29 cellular contexts compared by ENCODE assay signal in the genomic region with DNA sequence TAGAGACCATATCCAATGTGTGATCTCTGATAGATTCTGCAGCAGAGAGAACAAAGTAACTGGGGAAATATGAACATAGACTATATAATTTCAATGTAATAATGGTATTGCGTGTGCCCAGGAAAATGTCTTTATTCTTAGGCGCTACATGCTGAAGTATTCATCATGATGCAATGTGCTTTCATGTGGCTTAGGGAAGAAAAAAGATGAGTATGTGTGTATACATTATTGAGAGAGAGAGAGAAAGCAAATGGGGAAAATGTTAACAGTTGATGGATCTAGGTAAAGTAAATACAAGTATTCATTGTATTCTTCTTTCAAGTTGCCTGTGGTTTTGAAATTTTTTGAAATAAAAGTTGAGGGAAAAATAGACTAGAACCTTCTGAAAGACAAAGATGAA. TPM values are rescaled to one million over a fixed set of nuclear protein-coding genes. Genes with fewer than 3 reads are reported as not detected.
"Had no signal": no experiment of that assay in that cellular context is flagged by ENCODE, and none has a peak within 500 bp of the region (broad histone marks: within the 10 kb centered on the region; RNA-seq: fewer than 3 reads in every experiment).

No MANE protein-coding gene starts in this region.

- H3K27ac Mint-ChIP-seq: activated CD4-positive, alpha-beta T cell treated with anti-CD3 and anti-CD28 coated beads, Interleukin-2, amount 10 ng/mL, durations not matched to agents 7 days and 5 days; activated CD8-positive, alpha-beta T cell treated with anti-CD3 and anti-CD28 coated beads, Interleukin-2, amount 10 ng/mL, durations not matched to agents 7 days and 5 days; activated naive CD4-positive, alpha-beta T cell treated with anti-CD3 and anti-CD28 coated beads for 36 hours; activated naive CD4-positive, alpha-beta T cell treated with anti-CD3 and anti-CD28 coated beads, Interleukin-2, amount 50 U/mL, for 72 hours; activated T-helper 1 cell treated with anti-CD3 and anti-CD28 coated beads, Interleukin-12 subunit alpha, Interleukin-12 subunit beta, Interleukin-2, Interleukin-4 antibody, amounts not matched to agents 30 ng/mL and 10 ng/mL and 1 ng/mL, durations not matched to agents 14 hours and 24 hours and 36 hours had no signal

- H3K4me1 Mint-ChIP-seq: activated CD4-positive, alpha-beta T cell treated with anti-CD3 and anti-CD28 coated beads, Interleukin-2, amount 10 ng/mL, durations not matched to agents 7 days and 5 days had no signal

- H3K36me3 ChIP-seq: adrenal gland, breast epithelium, WERI-Rb-1 had no signal

- H3K4me3 ChIP-seq: adrenal gland, body of pancreas, breast epithelium had no signal

- DNase-seq: activated CD4-positive, alpha-beta T cell treated with anti-CD3 and anti-CD28 coated beads, Interleukin-2, amount 10 ng/mL, durations not matched to agents 7 days and 5 days; activated CD4-positive, alpha-beta T cell treated with anti-CD3 and anti-CD28 coated beads, Interleukin-2, amount 50 U/mL, for 48 hours; activated CD8-positive, alpha-beta T cell treated with anti-CD3 and anti-CD28 coated beads, Interleukin-2, amount 10 ng/mL, durations not matched to agents 7 days and 5 days; activated gamma-delta T cell treated with Interleukin-2 at 50 U/mL for 16 hours; activated naive CD4-positive, alpha-beta T cell treated with anti-CD3 and anti-CD28 coated beads for 36 hours; activated T-cell treated with anti-CD3 and anti-CD28 coated beads, Interleukin-2, amount 50 U/mL, for 4 hours; adrenal gland; body of pancreas; NCI-H1048; NCI-H1105 treated with DMSO at 0.1 percent for 48 hours; NCI-H1436; NCI-H1694; NCI-H1930; NCI-H2081 treated with DMSO at 0.1 percent for 48 hours; NCI-H2171; NCI-H510A; NCI-H526; NCI-H748 treated with DMSO at 0.1 percent for 48 hours; NK-92 treated with Interleukin-12 subunit alpha and Interleukin-12 subunit beta, amount 100 ng/mL, for 24 hours; PC-3; SIG-M5; T-helper 1 cell; T-helper 2 cell; T-helper 9 cell; WERI-Rb-1 had no signal

- H3K4me3 Mint-ChIP-seq: activated CD4-positive, alpha-beta T cell treated with anti-CD3 and anti-CD28 coated beads, Interleukin-2, amount 10 ng/mL, durations not matched to agents 7 days and 5 days; activated CD8-positive, alpha-beta T cell treated with anti-CD3 and anti-CD28 coated beads, Interleukin-2, amount 10 ng/mL, durations not matched to agents 7 days and 5 days; activated naive CD4-positive, alpha-beta T cell treated with anti-CD3 and anti-CD28 coated beads for 36 hours; activated T-cell treated with anti-CD3 and anti-CD28 coated beads, Interleukin-2, amount 50 U/mL, for 4 hours; activated T-helper 1 cell treated with anti-CD3 and anti-CD28 coated beads, Interleukin-12 subunit alpha, Interleukin-12 subunit beta, Interleukin-2, Interleukin-4 antibody, amounts not matched to agents 30 ng/mL and 10 ng/mL and 1 ng/mL, durations not matched to agents 14 hours and 24 hours and 36 hours had no signal

- H3K27ac ChIP-seq: adrenal gland, body of pancreas, breast epithelium, RWPE1, WERI-Rb-1 had no signal

- H3K9me3 ChIP-seq: adrenal gland, body of pancreas, breast epithelium had no signal

- H3K9me3 Mint-ChIP-seq: activated CD4-positive, alpha-beta T cell treated with anti-CD3 and anti-CD28 coated beads, Interleukin-2, amount 10 ng/mL, durations not matched to agents 7 days and 5 days; activated T-cell treated with anti-CD3 and anti-CD28 coated beads, Interleukin-2, amount 50 U/mL, for 4 hours; activated T-helper 1 cell treated with anti-CD3 and anti-CD28 coated beads, Interleukin-12 subunit alpha, Interleukin-12 subunit beta, Interleukin-2, Interleukin-4 antibody, amounts not matched to agents 30 ng/mL and 10 ng/mL and 1 ng/mL, durations not matched to agents 14 hours and 24 hours and 36 hours had no signal

- H3K4me1 ChIP-seq: breast epithelium had no signal

- H3K27me3 ChIP-seq: adrenal gland, breast epithelium had no signal

RNA-seq across cellular contexts. Expression of gene CADM1, which starts 10.3 kb away (rescaled TPM):
- total RNA-seq: activated T-helper 1 cell treated with anti-CD3 and anti-CD28 coated beads, Interleukin-12 subunit alpha, Interleukin-12 subunit beta, Interleukin-2, Interleukin-4 antibody, amounts not matched to agents 30 ng/mL and 10 ng/mL and 1 ng/mL, durations not matched to agents 14 hours and 24 hours and 36 hours had no signal
